15 cellular contexts compared by ENCODE assay signal in the genomic region with DNA sequence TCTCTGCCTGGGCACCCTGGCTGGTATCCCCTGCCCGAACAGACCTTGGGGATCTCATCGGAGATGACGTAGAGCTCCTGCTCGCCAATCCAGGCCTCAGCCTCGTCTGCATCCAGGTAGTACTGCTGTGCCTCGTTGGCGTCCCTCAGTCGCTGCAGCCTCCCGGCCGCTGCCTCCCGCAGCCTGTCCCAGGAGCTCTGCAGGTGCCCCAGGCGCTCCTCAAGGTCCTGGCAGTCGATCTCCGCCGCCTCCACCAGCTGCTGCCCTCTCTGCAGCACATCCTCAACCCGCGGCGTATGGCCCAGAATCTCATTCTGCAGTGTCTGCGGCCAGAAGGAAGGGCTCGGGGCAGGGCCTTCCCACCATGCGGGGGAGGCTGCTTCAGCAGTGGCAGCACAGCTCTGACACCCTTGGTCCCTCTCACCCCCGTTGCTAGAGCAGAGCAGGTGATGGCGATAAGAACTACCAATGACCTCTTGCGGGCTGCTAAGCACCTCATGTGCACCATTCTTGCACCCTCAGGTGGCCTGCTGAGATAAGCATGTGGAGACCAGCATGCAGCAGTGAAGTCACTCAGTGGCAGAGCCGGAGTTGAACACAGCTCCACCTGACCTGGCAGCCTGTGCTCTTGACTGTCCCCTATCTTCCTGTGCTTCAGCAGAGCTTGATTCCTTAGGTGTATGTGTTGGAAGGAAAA.
DNase-seq lines count a peak whose midpoint lies in the region; ATAC-seq and TF ChIP-seq lines count a peak whose summit lies in the region.
"Had no signal": no experiment of that assay in that cellular context is flagged by ENCODE, and none has a peak within 500 bp of the region (broad histone marks: within the 10 kb centered on the region; RNA-seq: fewer than 3 reads in every experiment).

No MANE protein-coding gene starts in this region.

- H3K9ac ChIP-seq in neuronal stem cell (ENCODE audit: low read depth, low read length, poor library complexity): no peak overlapping the region
- H3K9ac ChIP-seq: BLaER1 had no signal

- no peak overlapping the region for H3K4me2 ChIP-seq in neuronal stem cell (ENCODE audit: insufficient read depth, low read length, poor library complexity, severe bottlenecking)
- H3K4me2 ChIP-seq: BLaER1 had no signal

- no peak for TF ChIP-seq POLR2A in heart left ventricle (IDR thresholded peaks at IDR 0.05)

- H3K36me3 ChIP-seq in heart left ventricle: peaks cover 0 to 45% (median 26%) of the 10 kb centered on the region in 9 donors
- no peaks in the 10 kb centered on the region for H3K36me3 ChIP-seq in neuronal stem cell (replicated peaks in 1 of 2; ENCODE audit: control insufficient read depth in 2 of 2, insufficient read depth in 2 of 2, low read length in 2 of 2)
- no peaks in the 10 kb centered on the region for H3K36me3 ChIP-seq in ascending aorta
- H3K36me3 ChIP-seq: BLaER1 had no signal

- intact Hi-C loops in Right ventricle myocardium superior (cut with DNase I) (no loop called here), heart left ventricle (cut with DNase I) (no loop called here), ascending aorta (cut with DNase I) (no loop called here)

- no peak overlapping the region for H2BK120ac ChIP-seq in neuronal stem cell (ENCODE audit: low read depth, low read length)

- H4K91ac ChIP-seq in neuronal stem cell (ENCODE audit: low read depth, low read length, poor library complexity): no peak overlapping the region

- peak overlapping the region; percentile 35 for H3K23ac ChIP-seq in neuronal stem cell (ENCODE audit: low read depth, low read length, poor library complexity)

- DNase-seq in Right ventricle myocardium superior (peak; percentile 36), heart left ventricle (no peak), cerebellum (ENCODE audit: low spot score) (peak; percentile 44), neuronal stem cell (ENCODE audit: low spot score) (no peak), ascending aorta (ENCODE audit: low spot score in 2 of 2) (no peak)
- DNase-seq in activated T-cell treated with anti-CD3 and anti-CD28 coated beads, Interleukin-2, amount 50 U/mL, for 1 hour: no peak
- DNase-seq: 8988T, AML-193, Caco-2, DND-41, GF-D8 had no signal

- H2BK5ac ChIP-seq in neuronal stem cell (ENCODE audit: low read length): peak overlapping the region; percentile 21

- H3K4me3 ChIP-seq in heart left ventricle (no peak overlapping the region), neuronal stem cell (ENCODE audit: low read length in 2 of 2) (no peak overlapping the region), ascending aorta (no peak overlapping the region)
- H3K4me3 ChIP-seq: BLaER1 had no signal

- no peaks in the 10 kb centered on the region for H3K79me1 ChIP-seq in neuronal stem cell (ENCODE audit: low read depth, low read length)

- no peak overlapping the region for H2BK12ac ChIP-seq in neuronal stem cell (ENCODE audit: low read length)

- WGBS in heart left ventricle, 4 donors: 87 to 92% (median 90%) methylated on average over 24 to 25 of the region's 25 CpGs
- no CpG with 5 or more reads among the region's 25 CpGs for WGBS in neuronal stem cell (ENCODE audit: extremely low coverage in 2 of 2, insufficient read length in 2 of 2, insufficient replicate concordance in 1 of 2), 2 donors

- H3K4ac ChIP-seq in neuronal stem cell (ENCODE audit: low read length): no peak overlapping the region

- no peaks in the 10 kb centered on the region for H3K9me3 ChIP-seq in heart left ventricle
- peaks cover 8 to 25% of the 10 kb centered on the region in 2 donors for H3K9me3 ChIP-seq in neuronal stem cell (replicated peaks in 1 of 2; ENCODE audit: control insufficient read depth in 2 of 2, insufficient read depth in 1 of 2, low read depth in 1 of 2, low read length in 2 of 2)
- no peaks in the 10 kb centered on the region for H3K9me3 ChIP-seq in ascending aorta

- H3K27me3 ChIP-seq in heart left ventricle: no peaks in the 10 kb centered on the region
- H3K27me3 ChIP-seq in neuronal stem cell (ENCODE audit: control insufficient read depth in 3 of 3, insufficient read depth in 3 of 3, low read depth in 1 of 3, low read length in 3 of 3): peaks cover 0 to 21% (median 0%) of the 10 kb centered on the region in 3 experiments
- no peaks in the 10 kb centered on the region for H3K27me3 ChIP-seq in ascending aorta
- H3K27me3 ChIP-seq: BLaER1 had no signal

- ATAC-seq in Right ventricle myocardium superior (ENCODE audit: poor library complexity): no peak
- no peak for ATAC-seq in heart left ventricle
- no peak for ATAC-seq in HG03159 (IDR thresholded peaks at IDR 0.05; ENCODE audit: unreplicated experiment)
- ATAC-seq: HCT116, HepG2 had no signal

- H2AK5ac ChIP-seq in neuronal stem cell (ENCODE audit: low read depth, low read length): peak overlapping the region; percentile 42

- H4K8ac ChIP-seq in neuronal stem cell (ENCODE audit: low read depth, low read length): no peak overlapping the region

- TF ChIP-seq CTCF in heart left ventricle (IDR thresholded peaks at IDR 0.05): no peak
- TF ChIP-seq CTCF in ascending aorta (IDR thresholded peaks at IDR 0.05): no peak

- peak overlapping the region; percentile 1 for H3K14ac ChIP-seq in neuronal stem cell (ENCODE audit: low read length)

- H3K27ac ChIP-seq in heart left ventricle (no peak overlapping the region), neuronal stem cell (replicated peaks; ENCODE audit: low read length) (no peak overlapping the region), ascending aorta (no peak overlapping the region)
- H3K27ac ChIP-seq: BLaER1 had no signal

- H2BK15ac ChIP-seq in neuronal stem cell (ENCODE audit: low read length): no peak overlapping the region

- H3K4me1 ChIP-seq in heart left ventricle: peaks cover 0 to 36% (median 21%) of the 10 kb centered on the region in 12 donors
- no peaks in the 10 kb centered on the region for H3K4me1 ChIP-seq in neuronal stem cell (ENCODE audit: control insufficient read depth in 2 of 2, insufficient read depth in 1 of 2, low read depth in 1 of 2, low read length in 2 of 2)
- H3K4me1 ChIP-seq in ascending aorta: no peaks in the 10 kb centered on the region
- H3K4me1 ChIP-seq: Caco-2 had no signal

- H3K18ac ChIP-seq in neuronal stem cell (ENCODE audit: low read length): peak overlapping the region; percentile 40

- H2AFZ ChIP-seq in neuronal stem cell (ENCODE audit: low read length): no peak overlapping the region

Comparison
In these comparisons a context has a peak if more than half of its experiments do, and no peak if none do; other contexts are left out.
1. DNase-seq: peak in Right ventricle myocardium superior (single experiment) and cerebellum (single experiment); none in heart left ventricle (0 of 5), neuronal stem cell (single experiment), ascending aorta (0 of 2) and activated T-cell treated with anti-CD3 and anti-CD28 coated beads, Interleukin-2, amount 50 U/mL, for 1 hour (single experiment).